In genomic region chr9:104090578-104090977, GRCh38 we compare ENCODE assay signal across 27 cellular contexts. TPM values are rescaled to one million over a fixed set of nuclear protein-coding genes. Genes with fewer than 3 reads are reported as not detected.
A peak's percentile ranks its signal among the peaks of the same experiment; 100 is the strongest.
DNase-seq lines count a peak whose midpoint lies in the region; ATAC-seq, FAIRE-seq and TF ChIP-seq lines count a peak whose summit lies in the region.
"Had no signal": no experiment of that assay in that cellular context is flagged by ENCODE, and none has a peak within 500 bp of the region (broad histone marks: within the 10 kb centered on the region; RNA-seq: fewer than 3 reads in every experiment).

No MANE protein-coding gene starts in this region.

- peak overlapping the region; percentile 97 for H3K4me3 ChIP-seq in DOHH2 (ENCODE audit: low read length)
- H3K4me3 ChIP-seq in ascending aorta: no peak overlapping the region
- H3K4me3 ChIP-seq: A549, K562, Peyer's patch, prostate gland, vagina had no signal

- H3K27ac Mint-ChIP-seq in neural crest cell (ENCODE audit: unreplicated experiment): no peak overlapping the region
- H3K27ac Mint-ChIP-seq: activated B cell treated with CpG ODN at 0.5 μM for 24 hours; activated CD4-positive, alpha-beta memory T cell treated with anti-CD3 and anti-CD28 coated beads for 36 hours; endodermal cell; natural killer cell; T-helper 2 cell treated with Interferon-gamma antibody and Interleukin-4, amounts not matched to agents 5 μg/mL and 100 μg/mL, for 36 hours had no signal

- no peaks in the 10 kb centered on the region for H3K27me3 ChIP-seq in DOHH2 (ENCODE audit: control insufficient read depth, low read length)
- H3K27me3 ChIP-seq in ascending aorta: no peaks in the 10 kb centered on the region
- H3K27me3 ChIP-seq: Peyer's patch, vagina had no signal

- peaks cover 47% of the 10 kb centered on the region for H3K79me2 ChIP-seq in DOHH2 (ENCODE audit: control insufficient read depth, low read length)

- peaks cover 43% of the 10 kb centered on the region for H3K4me1 ChIP-seq in DOHH2 (ENCODE audit: control insufficient read depth, low read length)
- H3K4me1 ChIP-seq in ascending aorta: peaks cover 5 to 19% of the 10 kb centered on the region in 2 donors
- H3K4me1 ChIP-seq: prostate gland had no signal

- peak overlapping the region; percentile 42 for H3K4me3 Mint-ChIP-seq in neural crest cell
- H3K4me3 Mint-ChIP-seq: activated B cell treated with CpG ODN at 0.5 μM for 24 hours; activated CD4-positive, alpha-beta memory T cell treated with anti-CD3 and anti-CD28 coated beads for 36 hours; endodermal cell; natural killer cell had no signal

- peak; percentile 71 for DNase-seq in NCI-H1092 treated with DMSO at 0.1 percent for 48 hours (lab: John Stamatoyannopoulos, UW)
- no peak for DNase-seq in NCI-H1092 (lab: John Stamatoyannopoulos, UW)
- no peak for DNase-seq in neural crest cell (ENCODE audit: low read depth, low spot score)
- no peak for DNase-seq in ascending aorta (ENCODE audit: low spot score in 2 of 2)
- DNase-seq: activated B cell treated with CpG ODN at 0.5 μM for 24 hours; activated CD4-positive, alpha-beta memory T cell treated with anti-CD3 and anti-CD28 coated beads for 36 hours; activated naive CD4-positive, alpha-beta T cell; anterior cingulate cortex; C1 segment of cervical spinal cord; endodermal cell; hypothalamus; mesendoderm; natural killer cell; NCI-H524 treated with DMSO at 0.1 percent for 48 hours; Peyer's patch; stimulated activated CD4-positive, alpha-beta T cell treated with anti-CD3 and anti-CD28 coated beads, Interleukin-4, amount 100 ng/mL, for 4 hours had no signal

- H3K36me3 ChIP-seq in DOHH2 (ENCODE audit: control insufficient read depth, low read length) (peaks cover 18% of the 10 kb centered on the region), ascending aorta (no peaks in the 10 kb centered on the region)
- H3K36me3 ChIP-seq: Peyer's patch, prostate gland, vagina had no signal

- intact Hi-C loops in ascending aorta (cut with DNase I): loop anchor here (5.0 to 10.0 kb wide), 2 partner anchors 1152 to 1604 kb away; partner anchors contain the start of genes SLC44A1 and TMEM38B

- no peaks in the 10 kb centered on the region for H3K36me3 Mint-ChIP-seq in neural crest cell (ENCODE audit: low read depth)
- H3K36me3 Mint-ChIP-seq: activated CD4-positive, alpha-beta memory T cell treated with anti-CD3 and anti-CD28 coated beads for 36 hours; natural killer cell had no signal

- no peaks in the 10 kb centered on the region for H3F3A ChIP-seq in DOHH2 (ENCODE audit: control insufficient read depth, insufficient read depth)

- peaks cover 22% of the 10 kb centered on the region for H3K4me1 Mint-ChIP-seq in neural crest cell

- no peaks in the 10 kb centered on the region for H3K9me2 ChIP-seq in DOHH2 (replicated peaks; ENCODE audit: control insufficient read depth, low read length)

- H3K9me3 ChIP-seq in DOHH2 (ENCODE audit: control insufficient read depth, insufficient read depth, low read length) (no peaks in the 10 kb centered on the region), ascending aorta (no peaks in the 10 kb centered on the region)
- H3K9me3 ChIP-seq: A549, Peyer's patch, prostate gland, vagina had no signal

- H3K4me2 ChIP-seq in DOHH2 (ENCODE audit: low read length): peak overlapping the region; percentile 89
- H3K4me2 ChIP-seq: A549 had no signal

- TF ChIP-seq CTCF in DOHH2 (IDR thresholded peaks at IDR 0.05; ENCODE audit: low read depth, low read length, poor library complexity, severe bottlenecking) (no peak), neural crest cell (conservative IDR thresholded peaks at IDR 0.05) (no peak), ascending aorta (IDR thresholded peaks at IDR 0.05) (no peak)

- no peaks in the 10 kb centered on the region for H4K20me1 ChIP-seq in DOHH2 (ENCODE audit: control insufficient read depth, insufficient read depth, low read depth, low read length)

- peak; percentile 84 for FAIRE-seq in endometrium (lab: Jason Lieb, UNC)
- FAIRE-seq: A549, K562, keratinocyte had no signal

- H3K9me3 Mint-ChIP-seq in neural crest cell: peaks cover 2% of the 10 kb centered on the region
- H3K9me3 Mint-ChIP-seq: activated B cell treated with CpG ODN at 0.5 μM for 24 hours; activated CD4-positive, alpha-beta memory T cell treated with anti-CD3 and anti-CD28 coated beads for 36 hours; endodermal cell; natural killer cell; T-helper 2 cell treated with Interferon-gamma antibody and Interleukin-4, amounts not matched to agents 5 μg/mL and 100 μg/mL, for 36 hours had no signal

- peak overlapping the region; percentile 90 for H3K27ac ChIP-seq in DOHH2 (ENCODE audit: low read depth, low read length)
- no peak overlapping the region for H3K27ac ChIP-seq in ascending aorta
- H3K27ac ChIP-seq: A549, prostate gland had no signal

- H3K27me3 Mint-ChIP-seq in neural crest cell (ENCODE audit: low read depth): peaks cover 8% of the 10 kb centered on the region

- no peak for ATAC-seq in GM21423 (IDR thresholded peaks at IDR 0.05; ENCODE audit: unreplicated experiment)
- ATAC-seq in HG03139 (IDR thresholded peaks at IDR 0.05; ENCODE audit: unreplicated experiment): no peak
- ATAC-seq: A549, HCT116, K562, natural killer cell had no signal

RNA-seq across cellular contexts. Expression of gene SMC2, which starts 3.5 kb away (rescaled TPM):
- 45.4 and 50.0 TPM in 2 replicates for total RNA-seq in neural crest cell
- total RNA-seq in ascending aorta: 2.4 TPM

Comparison
In these comparisons a context has a peak if more than half of its experiments do, and no peak if none do; other contexts are left out.
1. RNA of gene SMC2, which starts 3.5 kb away (total RNA-seq): 45.4 to 50.0 TPM in neural crest cell; 2.4 TPM in ascending aorta (single experiment); every median in the first group is over 10 times any median in the second.